In genomic region chr5:95124101-95124500, GRCh38 we compare ENCODE assay signal across 23 cellular contexts.
"Had no signal": no experiment of that assay in that cellular context is flagged by ENCODE, and none has a peak within 500 bp of the region (broad histone marks: within the 10 kb centered on the region; RNA-seq: fewer than 3 reads in every experiment).

No MANE protein-coding gene starts in this region.

- H3K9me3 ChIP-seq: esophagus muscularis mucosa, lower lobe of right lung, mucosa of descending colon had no signal

- H3K4me1 ChIP-seq: esophagus muscularis mucosa, foreskin keratinocyte, gastroesophageal sphincter, heart left ventricle, left lung, lower lobe of right lung had no signal

- H2AFZ ChIP-seq: hepatocyte had no signal

- FAIRE-seq: colon, endothelial cell of umbilical vein, frontal cortex, islet of Langerhans, keratinocyte had no signal

- ATAC-seq: foreskin keratinocyte, gastroesophageal sphincter, heart left ventricle, left cardiac atrium, left lung, left ventricle myocardium superior, lower lobe of right lung, mucosa of descending colon had no signal

- H3K4me2 ChIP-seq: hepatocyte had no signal

- H3K27me3 ChIP-seq: dorsolateral prefrontal cortex, esophagus muscularis mucosa, foreskin keratinocyte, gastroesophageal sphincter, heart left ventricle, hepatocyte, left lung had no signal

- H3K79me2 ChIP-seq: hepatocyte had no signal

- DNase-seq: dermis blood vessel endothelial cell; dorsolateral prefrontal cortex; effector CD4-positive, alpha-beta T cell; effector memory CD4-positive, alpha-beta T cell; foreskin keratinocyte; heart left ventricle; immature natural killer cell; left cardiac atrium; left lung; left ventricle myocardium superior; lower lobe of right lung; mesenchymal stem cell; mucosa of descending colon; naive B cell had no signal

- H3K4me3 ChIP-seq: coronary artery, dorsolateral prefrontal cortex, esophagus muscularis mucosa, gastroesophageal sphincter, heart left ventricle, hepatocyte, left lung, lower lobe of right lung, mucosa of descending colon had no signal

- H3K27ac ChIP-seq: coronary artery, esophagus muscularis mucosa, foreskin keratinocyte, gastroesophageal sphincter, heart left ventricle, hepatocyte, left lung, lower lobe of right lung had no signal

- H3K36me3 ChIP-seq: esophagus muscularis mucosa, gastroesophageal sphincter, heart left ventricle, left lung, lower lobe of right lung had no signal
